ENCODE assay signal across 19 cellular contexts in genomic region chr18:12017079-12017478, GRCh38.
"Had no signal": no experiment of that assay in that cellular context is flagged by ENCODE, and none has a peak within 500 bp of the region (broad histone marks: within the 10 kb centered on the region; RNA-seq: fewer than 3 reads in every experiment).

No MANE protein-coding gene starts in this region.

- H3K4me3 Mint-ChIP-seq: activated B cell treated with CpG ODN at 0.5 μM for 24 hours; activated CD4-positive, alpha-beta T cell treated with anti-CD3 and anti-CD28 coated beads for 36 hours; activated naive CD4-positive, alpha-beta T cell treated with anti-CD3 and anti-CD28 coated beads, Interleukin-2, amount 10 ng/mL, durations not matched to agents 7 days and 5 days; effector memory CD8-positive, alpha-beta T cell had no signal

- H3K27me3 Mint-ChIP-seq: activated B cell treated with CpG ODN at 0.5 μM for 24 hours; activated CD4-positive, alpha-beta T cell treated with anti-CD3 and anti-CD28 coated beads for 36 hours; activated naive CD4-positive, alpha-beta T cell treated with anti-CD3 and anti-CD28 coated beads, Interleukin-2, amount 10 ng/mL, durations not matched to agents 7 days and 5 days; effector memory CD8-positive, alpha-beta T cell; progenitor cell of endocrine pancreas had no signal

- H3K4me1 Mint-ChIP-seq: activated CD4-positive, alpha-beta T cell treated with anti-CD3 and anti-CD28 coated beads for 36 hours had no signal

- H3K4me3 ChIP-seq: colonic mucosa, dorsolateral prefrontal cortex, esophagus muscularis mucosa, stomach, suprapubic skin, transverse colon, uterus had no signal

- H3K27ac Mint-ChIP-seq: activated B cell treated with CpG ODN at 0.5 μM for 24 hours; activated CD4-positive, alpha-beta T cell treated with anti-CD3 and anti-CD28 coated beads for 36 hours; activated naive CD4-positive, alpha-beta T cell treated with anti-CD3 and anti-CD28 coated beads, Interleukin-2, amount 10 ng/mL, durations not matched to agents 7 days and 5 days; progenitor cell of endocrine pancreas had no signal

- H3K36me3 ChIP-seq: colonic mucosa, uterus had no signal

- H3K27ac ChIP-seq: dorsolateral prefrontal cortex, suprapubic skin, uterus had no signal

- FAIRE-seq: frontal cortex had no signal

- DNase-seq: activated B cell treated with CpG ODN at 0.5 μM for 24 hours; activated CD4-positive, alpha-beta T cell treated with anti-CD3 and anti-CD28 coated beads for 36 hours; activated CD4-positive, alpha-beta T cell treated with anti-CD3 and anti-CD28 coated beads, Interleukin-2, amount 50 U/mL, for 4 hours; activated effector memory CD4-positive, alpha-beta T cell treated with anti-CD3 and anti-CD28 coated beads, Interleukin-2, amount 50 U/mL, for 16 hours; activated naive CD4-positive, alpha-beta T cell treated with anti-CD3 and anti-CD28 coated beads, Interleukin-2, amount 10 ng/mL, durations not matched to agents 7 days and 5 days; colonic mucosa; effector memory CD8-positive, alpha-beta T cell; hippocampal formation; mesenchymal stem cell; stimulated activated CD4-positive, alpha-beta T cell treated with anti-CD3 and anti-CD28 coated beads, Interleukin-12 subunit alpha, Interleukin-12 subunit beta, amount 100 ng/mL, for 4 hours; stomach; T1000; transverse colon; uterus had no signal

- H3K9me3 ChIP-seq: colonic mucosa, esophagus muscularis mucosa, stomach, suprapubic skin, transverse colon, uterus had no signal

- H3K4me1 ChIP-seq: uterus had no signal

- H3K9me3 Mint-ChIP-seq: activated naive CD4-positive, alpha-beta T cell treated with anti-CD3 and anti-CD28 coated beads, Interleukin-2, amount 10 ng/mL, durations not matched to agents 7 days and 5 days; effector memory CD8-positive, alpha-beta T cell had no signal

- H3K27me3 ChIP-seq: colonic mucosa, dorsolateral prefrontal cortex, esophagus muscularis mucosa, stomach, suprapubic skin, transverse colon, uterus had no signal
